In genomic region chr5:170783498-170784247, GRCh38 we compare ENCODE assay signal across 13 cellular contexts. TPM values are rescaled to one million over a fixed set of nuclear protein-coding genes. Genes with fewer than 3 reads are reported as not detected.
"Had no signal": no experiment of that assay in that cellular context is flagged by ENCODE, and none has a peak within 500 bp of the region (broad histone marks: within the 10 kb centered on the region; RNA-seq: fewer than 3 reads in every experiment).

GABRP (plus strand) TSS chr5:170783725; CDS start chr5:170788616, 4,891 bp downstream.

- H3K9me3 Mint-ChIP-seq: activated T-helper 2 cell treated with anti-CD3 and anti-CD28 coated beads, Interferon-gamma antibody, Interleukin-2, Interleukin-4, amounts not matched to agents 10 μg/mL and 5 μg/mL and 100 μg/mL, durations not matched to agents 14 hours and 24 hours and 36 hours; central memory CD8-positive, alpha-beta T cell; natural killer cell treated with Interleukin-12 subunit alpha and Interleukin-12 subunit beta and Interleukin-15 and Interleukin-18, amount 100 ng/mL, for 72 hours had no signal

- H3K27ac ChIP-seq: adrenal gland, uterus had no signal

- H3K4me3 ChIP-seq: adrenal gland, uterus had no signal

- H3K27ac Mint-ChIP-seq: activated T-helper 2 cell treated with anti-CD3 and anti-CD28 coated beads, Interferon-gamma antibody, Interleukin-2, Interleukin-4, amounts not matched to agents 10 μg/mL and 5 μg/mL and 100 μg/mL, durations not matched to agents 14 hours and 24 hours and 36 hours; natural killer cell treated with Interleukin-12 subunit alpha and Interleukin-12 subunit beta and Interleukin-15 and Interleukin-18, amount 100 ng/mL, for 72 hours had no signal

- H3K36me3 Mint-ChIP-seq: natural killer cell treated with Interleukin-12 subunit alpha and Interleukin-12 subunit beta and Interleukin-15 and Interleukin-18, amount 100 ng/mL, for 72 hours had no signal

- H3K4me1 Mint-ChIP-seq: central memory CD8-positive, alpha-beta T cell had no signal

- H3K27me3 ChIP-seq: adrenal gland, uterus had no signal

- H3K36me3 ChIP-seq: adrenal gland, uterus had no signal

- H3K4me1 ChIP-seq: adrenal gland, uterus had no signal

- H3K4me3 Mint-ChIP-seq: central memory CD8-positive, alpha-beta T cell; natural killer cell treated with Interleukin-12 subunit alpha and Interleukin-12 subunit beta and Interleukin-15 and Interleukin-18, amount 100 ng/mL, for 72 hours had no signal

- H3K27me3 Mint-ChIP-seq: central memory CD8-positive, alpha-beta T cell had no signal

- H3K9me3 ChIP-seq: adrenal gland, uterus had no signal

- DNase-seq: activated CD4-positive, alpha-beta T cell treated with anti-CD3 and anti-CD28 coated beads, Interleukin-2, amount 50 U/mL, for 1 hour; activated naive CD4-positive, alpha-beta T cell treated with anti-CD3 and anti-CD28 coated beads, Interleukin-2, amount 50 U/mL, for 16 hours; adrenal gland; cortex of kidney; effector memory CD4-positive, alpha-beta T cell; stimulated activated CD4-positive, alpha-beta T cell treated with anti-CD3 and anti-CD28 coated beads, Interleukin-4, amount 100 ng/mL, for 1 hour; stimulated activated CD8-positive, alpha-beta memory T cell treated with anti-CD3 and anti-CD28 coated beads, Interleukin-4, amount 100 ng/mL, for 48 hours; uterus had no signal

RNA-seq across cellular contexts. Expression of gene GABRP, which starts in this region (rescaled TPM):
- total RNA-seq: activated T-helper 2 cell treated with anti-CD3 and anti-CD28 coated beads, Interferon-gamma antibody, Interleukin-2, Interleukin-4, amounts not matched to agents 10 μg/mL and 5 μg/mL and 100 μg/mL, durations not matched to agents 14 hours and 24 hours and 36 hours; epithelial cell of proximal tubule; natural killer cell treated with Interleukin-12 subunit alpha and Interleukin-12 subunit beta and Interleukin-15 and Interleukin-18, amount 100 ng/mL, for 72 hours; T-helper 2 cell treated with Interferon-gamma antibody and Interleukin-4, amounts not matched to agents 100 ng/mL and 5 ng/mL, for 36 hours had no signal
